11 cellular contexts compared by ENCODE assay signal in the genomic region with DNA sequence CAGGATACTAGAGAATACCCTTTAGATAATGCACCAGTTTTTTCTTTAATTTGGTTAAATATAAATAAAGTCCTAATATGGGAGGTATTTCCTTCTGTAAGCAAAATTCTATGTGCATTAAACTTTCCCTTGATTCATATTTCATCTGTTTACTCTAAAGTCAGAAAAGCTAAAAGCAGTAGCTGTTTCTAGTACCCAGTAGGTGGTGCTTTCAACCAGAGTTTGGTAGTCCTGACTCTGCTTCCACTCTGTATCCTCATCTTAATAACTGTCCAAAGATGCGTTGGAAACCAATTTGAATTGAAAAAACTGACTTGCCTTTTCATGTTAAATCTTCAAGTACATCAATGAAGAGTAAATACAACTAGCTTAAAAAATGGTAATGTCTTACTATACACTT.
DNase-seq lines count a peak whose midpoint lies in the region; ATAC-seq and TF ChIP-seq lines count a peak whose summit lies in the region.
"Had no signal": no experiment of that assay in that cellular context is flagged by ENCODE, and none has a peak within 500 bp of the region (broad histone marks: within the 10 kb centered on the region; RNA-seq: fewer than 3 reads in every experiment).

No MANE protein-coding gene starts in this region.

- no peak overlapping the region for H3K27ac Mint-ChIP-seq in CD14-positive monocyte
- H3K27ac Mint-ChIP-seq: activated naive CD4-positive, alpha-beta T cell treated with anti-CD3 and anti-CD28 coated beads, Interleukin-2, amount 50 U/mL, for 72 hours had no signal

- H3K27me3 ChIP-seq in brain microvascular endothelial cell (replicated peaks) = no peaks in the 10 kb centered on the region
- H3K27me3 ChIP-seq: neutrophil had no signal

- DNase-seq in H4 (ENCODE audit: low spot score) = peak; percentile 34
- peak; percentile 14 for DNase-seq in NCI-H345 (lab: John Stamatoyannopoulos, UW)
- DNase-seq in brain microvascular endothelial cell = peak; percentile 37
- peak; percentile 21 for DNase-seq in medulla oblongata (ENCODE audit: extremely low spot score)
- no peak for DNase-seq in GM10248 (ENCODE audit: extremely low spot score)
- no peak for DNase-seq in CD14-positive monocyte (ENCODE audit: low spot score)
- DNase-seq: NCI-H187 treated with DMSO at 0.1 percent for 48 hours had no signal

- ATAC-seq in HG03521 (IDR thresholded peaks at IDR 0.05; ENCODE audit: unreplicated experiment) (no peak), GM21786 (IDR thresholded peaks at IDR 0.05; ENCODE audit: unreplicated experiment) (no peak)
- ATAC-seq: activated naive CD4-positive, alpha-beta T cell treated with anti-CD3 and anti-CD28 coated beads, Interleukin-2, amount 50 U/mL, for 72 hours had no signal

- CTCF ChIA-PET in GM10248 (lab: Yijun Ruan, JAX) = no interaction called here

- H3K36me3 ChIP-seq in brain microvascular endothelial cell (replicated peaks) = no peaks in the 10 kb centered on the region
- H3K36me3 ChIP-seq: neutrophil had no signal

- peak; percentile 72 for TF ChIP-seq CTCF in brain microvascular endothelial cell (IDR thresholded peaks at IDR 0.05; ENCODE audit: low read depth, low read length, missing control alignments)
- TF ChIP-seq CTCF in GM10248 (IDR thresholded peaks at IDR 0.05; ENCODE audit: control extremely low read depth, extremely low read depth, low read depth, missing control alignments) = no peak
- no peak for TF ChIP-seq CTCF in CD14-positive monocyte (IDR thresholded peaks at IDR 0.05)

- H3K9me3 Mint-ChIP-seq in CD14-positive monocyte = no peaks in the 10 kb centered on the region

- H3K36me3 Mint-ChIP-seq in CD14-positive monocyte = no peaks in the 10 kb centered on the region
- H3K36me3 Mint-ChIP-seq: activated naive CD4-positive, alpha-beta T cell treated with anti-CD3 and anti-CD28 coated beads, Interleukin-2, amount 50 U/mL, for 72 hours had no signal

- no peaks in the 10 kb centered on the region for H3K4me1 Mint-ChIP-seq in CD14-positive monocyte

- H3K4me3 ChIP-seq in brain microvascular endothelial cell (ENCODE audit: low read depth, low read length) = no peak overlapping the region

- no peak overlapping the region for H3K4me3 Mint-ChIP-seq in CD14-positive monocyte

- H3K27me3 Mint-ChIP-seq in CD14-positive monocyte (ENCODE audit: low read depth in 3 of 3) = no peaks in the 10 kb centered on the region

- POLR2A ChIA-PET in GM10248 (lab: Yijun Ruan, JAX) = no interaction called here

- in situ Hi-C loops in brain microvascular endothelial cell (cut with HindIII; ENCODE audit: low pct_ligation_motif_present, low sequenced_read_pairs) = no loop called here

- intact Hi-C loops in CD14-positive monocyte (cut with micrococcal nuclease) = no loop called here

- no peak overlapping the region for H3K27ac ChIP-seq in brain microvascular endothelial cell
- H3K27ac ChIP-seq: neutrophil had no signal

Comparison
In these comparisons a context has a peak if more than half of its experiments do, and no peak if none do; other contexts are left out.
1. DNase-seq: peak in H4 (single experiment), NCI-H345 (single experiment), brain microvascular endothelial cell (single experiment) and medulla oblongata (single experiment); none in GM10248 (single experiment) and CD14-positive monocyte (single experiment).